ENCODE assay signal across 13 cellular contexts in the genomic region with DNA sequence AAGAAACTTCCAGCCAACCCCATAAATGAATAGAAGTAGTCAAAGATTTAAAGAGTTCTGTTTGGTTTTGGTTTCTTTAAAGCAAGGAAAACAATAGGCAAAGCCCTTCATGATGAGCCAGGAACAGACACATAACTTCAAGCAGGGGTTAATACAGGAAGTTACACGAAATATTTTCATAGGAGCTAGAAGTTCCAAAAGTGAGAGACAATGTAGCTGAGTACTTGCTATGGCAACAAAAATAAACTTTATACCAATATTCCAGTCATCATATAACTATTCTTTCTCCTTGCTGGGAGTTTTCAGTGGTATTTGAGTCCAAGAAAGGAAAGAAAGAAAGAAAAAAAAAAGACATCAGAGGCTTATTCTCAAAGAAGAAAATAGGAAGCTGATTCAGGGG. TPM values are rescaled to one million over a fixed set of nuclear protein-coding genes. Genes with fewer than 3 reads are reported as not detected.
DNase-seq lines count a peak whose midpoint lies in the region; ATAC-seq and TF ChIP-seq lines count a peak whose summit lies in the region.
"Had no signal": no experiment of that assay in that cellular context is flagged by ENCODE, and none has a peak within 500 bp of the region (broad histone marks: within the 10 kb centered on the region; RNA-seq: fewer than 3 reads in every experiment).

No MANE protein-coding gene starts in this region.

- H3K27me3 Mint-ChIP-seq in type B pancreatic cell, result no peaks in the 10 kb centered on the region
- H3K27me3 Mint-ChIP-seq: central memory CD8-positive, alpha-beta T cell; naive thymus-derived CD4-positive, alpha-beta T cell had no signal

- no peaks in the 10 kb centered on the region for H3K9me3 Mint-ChIP-seq in type B pancreatic cell
- H3K9me3 Mint-ChIP-seq: central memory CD8-positive, alpha-beta T cell had no signal

- peaks cover 72% of the 10 kb centered on the region for H3K4me1 ChIP-seq in left ventricle myocardium inferior

- no peaks in the 10 kb centered on the region for H3K36me3 Mint-ChIP-seq in type B pancreatic cell
- H3K36me3 Mint-ChIP-seq: naive thymus-derived CD4-positive, alpha-beta T cell had no signal

- DNase-seq in left ventricle myocardium inferior (no peak), cardiac septum (ENCODE audit: low spot score) (no peak), fibroblast of gingiva (ENCODE audit: low read depth) (peak; percentile 34), non-pigmented ciliary epithelial cell (ENCODE audit: low read depth) (peak; percentile 35), type B pancreatic cell (ENCODE audit: extremely low spot score, unreplicated experiment) (no peak), NCI-H1436 treated with DMSO at 0.1 percent for 48 hours (lab: John Stamatoyannopoulos, UW) (no peak)
- no peak for DNase-seq in activated naive CD4-positive, alpha-beta T cell (lab: John Stamatoyannopoulos, UW)
- DNase-seq: DMS53; naive thymus-derived CD4-positive, alpha-beta T cell; PC-3; stimulated activated CD4-positive, alpha-beta T cell treated with anti-CD3 and anti-CD28 coated beads, Interleukin-2, amount 100 ng/mL, for 48 hours had no signal

- TF ChIP-seq CTCF in left ventricle myocardium inferior (IDR thresholded peaks at IDR 0.05; ENCODE audit: borderline replicate concordance) (no peak), type B pancreatic cell (conservative IDR thresholded peaks at IDR 0.05) (no peak)

- H3K36me3 ChIP-seq in left ventricle myocardium inferior, result no peaks in the 10 kb centered on the region

- H3K9me3 ChIP-seq in left ventricle myocardium inferior (replicated peaks), result no peaks in the 10 kb centered on the region

- intact Hi-C loops in left ventricle myocardium inferior (cut with micrococcal nuclease) (no loop called here), cardiac septum (cut with DNase I) (loop anchor here (2.0 kb wide), 1 partner anchor 55 kb away; a partner anchor contains a TSS)

- H3K27ac Mint-ChIP-seq in type B pancreatic cell, result no peak overlapping the region
- H3K27ac Mint-ChIP-seq: naive thymus-derived CD4-positive, alpha-beta T cell had no signal

- peak overlapping the region; percentile 84 for H3K27ac ChIP-seq in left ventricle myocardium inferior (replicated peaks)

- no peak for ATAC-seq in GM18498 (IDR thresholded peaks at IDR 0.05; ENCODE audit: unreplicated experiment)
- ATAC-seq: naive thymus-derived CD4-positive, alpha-beta T cell; PC-3 had no signal

- peaks cover 11% of the 10 kb centered on the region for H3K4me1 Mint-ChIP-seq in type B pancreatic cell (ENCODE audit: unreplicated experiment)
- H3K4me1 Mint-ChIP-seq: central memory CD8-positive, alpha-beta T cell; naive thymus-derived CD4-positive, alpha-beta T cell had no signal

- no peak overlapping the region for H3K4me3 ChIP-seq in left ventricle myocardium inferior

- no peaks in the 10 kb centered on the region for H3K27me3 ChIP-seq in left ventricle myocardium inferior (ENCODE audit: low read depth)

- H3K4me3 Mint-ChIP-seq in type B pancreatic cell, result no peak overlapping the region
- H3K4me3 Mint-ChIP-seq: central memory CD8-positive, alpha-beta T cell; naive thymus-derived CD4-positive, alpha-beta T cell had no signal

RNA-seq across cellular contexts. Expression of a gene that starts 56.2 kb away (rescaled TPM):
- total RNA-seq in left ventricle myocardium inferior (15.3 TPM), cardiac septum (15.0 TPM), type B pancreatic cell (ENCODE audit: low replicate concordance) (28.2 and 32.1 TPM in 2 replicates)

Comparison
In these comparisons a context has a peak if more than half of its experiments do, and no peak if none do; other contexts are left out.
1. DNase-seq: peak in fibroblast of gingiva (single experiment) and non-pigmented ciliary epithelial cell (single experiment); none in left ventricle myocardium inferior (single experiment), cardiac septum (single experiment), activated naive CD4-positive, alpha-beta T cell (0 of 4), type B pancreatic cell (single experiment) and NCI-H1436 treated with DMSO at 0.1 percent for 48 hours (single experiment).